Comparison of ENCODE assay signal across 9 cellular contexts in genomic region chr5:62143268-62144229, GRCh38.
A peak's percentile ranks its signal among the peaks of the same experiment; 100 is the strongest.
DNase-seq lines count a peak whose midpoint lies in the region; ATAC-seq, FAIRE-seq and TF ChIP-seq lines count a peak whose summit lies in the region.
"Had no signal": no experiment of that assay in that cellular context is flagged by ENCODE, and none has a peak within 500 bp of the region (broad histone marks: within the 10 kb centered on the region; RNA-seq: fewer than 3 reads in every experiment).

No MANE protein-coding gene starts in this region.

- TF ChIP-seq EP300 in A549 (IDR thresholded peaks at IDR 0.05), result no peak

- peak; percentile 51 to 61 for TF ChIP-seq RAD21 in A549 (conservative IDR thresholded peaks at IDR 0.05 in 1 of 2, IDR thresholded peaks at IDR 0.05 in 1 of 2)

- H3K9me3 ChIP-seq in A549, result no peaks in the 10 kb centered on the region; the same call in 2 of the 3 replicates

- no peaks in the 10 kb centered on the region; the same call in 2 of the 3 replicates for H3K4me1 ChIP-seq in A549

- in situ Hi-C loops in GM13976 (cut with MboI; ENCODE audit: low sequenced_read_pairs, unreplicated experiment), result no loop called here

- H3K27ac ChIP-seq in A549, result no peak overlapping the region

- H3K36me3 Mint-ChIP-seq in glutamatergic neuron (ENCODE audit: unreplicated experiment) (peaks cover 8% of the 10 kb centered on the region), type B pancreatic cell (no peaks in the 10 kb centered on the region)

- H3K9me3 Mint-ChIP-seq in glutamatergic neuron (ENCODE audit: unreplicated experiment), result peaks cover 1% of the 10 kb centered on the region
- no peaks in the 10 kb centered on the region for H3K9me3 Mint-ChIP-seq in type B pancreatic cell
- H3K9me3 Mint-ChIP-seq: dendritic cell treated with granulocyte-macrophage colony-stimulating factor and Interleukin-4, amounts not matched to agents 40 ng/mL and 50 ng/mL, for 4 days had no signal

- no peak for TF ChIP-seq POLR2A in A549 (IDR thresholded peaks at IDR 0.05; ENCODE audit: low read length)

- H3K4me1 Mint-ChIP-seq in glutamatergic neuron (ENCODE audit: low read depth, unreplicated experiment) (peaks cover 1% of the 10 kb centered on the region), type B pancreatic cell (ENCODE audit: unreplicated experiment) (peaks cover 25% of the 10 kb centered on the region)

- DNase-seq in A549 (ENCODE audit: low read depth in 1 of 2, low spot score in 1 of 2) (peak in 1 of 2 experiments; percentile 25), GM13976 (ENCODE audit: low spot score) (no peak), SK-N-DZ (ENCODE audit: low spot score) (peak; percentile 22), glutamatergic neuron (no peak), type B pancreatic cell (ENCODE audit: extremely low spot score, unreplicated experiment) (no peak)

- peak overlapping the region; percentile 37; the same call in 2 of the 3 replicates for H3K4me2 ChIP-seq in A549

- POLR2A ChIA-PET in A549 (lab: Yijun Ruan, JAX), result interaction anchor here (0.6 kb wide), 2 partner anchors 20 to 1286 kb away, joined by 3 read pairs; no protein-coding TSS in a partner anchor

- CTCF ChIA-PET in A549 (lab: Yijun Ruan, JAX), result interaction anchor here (0.6 to 4.2 kb wide), 17 partner anchors 9 to 1205 kb away, joined by 3 to 23 read pairs (median 3); no protein-coding TSS in a partner anchor

- no peak for FAIRE-seq in A549 (lab: Jason Lieb, UNC)

- H3K4me3 Mint-ChIP-seq in glutamatergic neuron (ENCODE audit: unreplicated experiment) (no peak overlapping the region), type B pancreatic cell (peak overlapping the region; percentile 33)
- H3K4me3 Mint-ChIP-seq: dendritic cell treated with granulocyte-macrophage colony-stimulating factor and Interleukin-4, amounts not matched to agents 40 ng/mL and 50 ng/mL, for 4 days had no signal

- ATAC-seq in A549 (peak; percentile 56 to 88; a peak in 3 of 6 replicates), GM21423 (IDR thresholded peaks at IDR 0.05; ENCODE audit: unreplicated experiment) (no peak), GM21367 (IDR thresholded peaks at IDR 0.05; ENCODE audit: unreplicated experiment) (no peak), GM21717 (IDR thresholded peaks at IDR 0.05; ENCODE audit: unreplicated experiment) (no peak)

- peak; percentile 76 for TF ChIP-seq CTCF in A549 (IDR thresholded peaks at IDR 0.05)
- peak; percentile 25 for TF ChIP-seq CTCF in GM13976 (IDR thresholded peaks at IDR 0.05; ENCODE audit: borderline replicate concordance, control extremely low read depth, extremely low read depth, insufficient read depth, missing control alignments)
- peak; percentile 61 for TF ChIP-seq CTCF in glutamatergic neuron (IDR thresholded peaks at IDR 0.05; ENCODE audit: partially characterized antibody, unreplicated experiment)
- peak; percentile 77 for TF ChIP-seq CTCF in type B pancreatic cell (conservative IDR thresholded peaks at IDR 0.05)

- no peak overlapping the region for H3K27ac Mint-ChIP-seq in glutamatergic neuron (ENCODE audit: unreplicated experiment)
- peak overlapping the region; percentile 6 for H3K27ac Mint-ChIP-seq in type B pancreatic cell
- H3K27ac Mint-ChIP-seq: dendritic cell treated with granulocyte-macrophage colony-stimulating factor and Interleukin-4, amounts not matched to agents 40 ng/mL and 50 ng/mL, for 4 days had no signal

- 4% methylated on average over 13 of the region's 13 CpGs for WGBS in A549 (ENCODE audit: missing lambda C conversion rate)

- H3K4me3 ChIP-seq in A549, result no peak overlapping the region

- H3K27me3 Mint-ChIP-seq in glutamatergic neuron (ENCODE audit: unreplicated experiment) (peaks cover 3% of the 10 kb centered on the region), type B pancreatic cell (peaks cover 51% of the 10 kb centered on the region)

TF ChIP-seq in A549, 52 proteins besides CTCF, POLR2A, EP300 and RAD21:
- TF ChIP-seq SMC3 (IDR thresholded peaks at IDR 0.05) (peak; percentile 56), CBX8 (IDR thresholded peaks at IDR 0.05) (no peak)

Comparison
In these comparisons a context has a peak if more than half of its experiments do, and no peak if none do; other contexts are left out.
1. ATAC-seq: peak in A549 (2 of 2); none in GM21423 (single experiment), GM21367 (single experiment) and GM21717 (single experiment).
2. CTCF ChIP-seq: peak in every context shown above with its lines; median percentile 77 in type B pancreatic cell; 76 in A549; 61 in glutamatergic neuron; 25 in GM13976.